In the genomic region with DNA sequence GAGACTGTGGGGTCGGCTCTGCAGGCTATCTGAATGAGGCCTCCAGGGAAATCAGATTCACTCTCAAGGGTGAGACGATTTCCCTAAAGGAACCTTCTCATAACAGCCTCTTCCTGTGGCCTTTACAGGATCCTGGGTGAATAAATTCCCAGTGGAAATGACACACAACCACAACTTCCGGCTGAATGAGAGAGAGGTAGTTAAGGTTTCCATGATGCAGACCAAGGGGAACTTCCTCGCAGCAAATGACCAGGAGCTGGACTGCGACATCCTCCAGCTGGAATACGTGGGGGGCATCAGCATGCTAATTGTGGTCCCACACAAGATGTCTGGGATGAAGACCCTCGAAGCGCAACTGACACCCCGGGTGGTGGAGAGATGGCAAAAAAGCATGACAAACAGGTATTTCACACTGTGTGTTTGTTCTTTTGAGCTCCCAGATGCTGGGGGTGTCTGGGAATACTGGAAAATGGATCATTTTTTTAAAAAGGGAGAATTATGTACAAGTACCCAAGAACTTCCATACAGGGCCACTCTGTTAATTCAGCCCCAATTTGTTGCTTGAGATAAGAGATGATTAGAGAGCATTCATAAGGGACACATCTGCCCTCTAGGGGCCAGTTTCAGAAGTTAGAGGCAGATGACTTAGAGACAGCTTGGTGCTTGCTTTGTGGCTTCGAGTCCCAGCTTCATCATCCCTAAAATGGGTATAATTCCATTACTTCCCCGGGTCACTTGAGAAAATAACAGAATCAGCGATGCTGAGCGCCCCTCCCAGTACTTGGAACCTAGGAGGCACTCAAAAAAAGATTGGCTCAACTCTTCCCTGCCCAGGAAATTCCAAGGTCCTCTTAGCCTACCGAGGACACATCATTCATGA, we compare ENCODE assay signal across 8 cellular contexts. TPM values are rescaled to one million over a fixed set of nuclear protein-coding genes. Genes with fewer than 3 reads are reported as not detected.
DNase-seq lines count a peak whose midpoint lies in the region; ATAC-seq and TF ChIP-seq lines count a peak whose summit lies in the region.

No MANE protein-coding gene starts in this region.

- H3K4me3 ChIP-seq in SJCRH30 = no peak overlapping the region
- no peak overlapping the region for H3K4me3 ChIP-seq in astrocyte of the cerebellum (ENCODE audit: low read depth, low read length)

- H3K9me3 Mint-ChIP-seq in immature natural killer cell = no peaks in the 10 kb centered on the region

- H3K27me3 Mint-ChIP-seq in immature natural killer cell (ENCODE audit: low read depth in 3 of 3) = no peaks in the 10 kb centered on the region

- no peak for ATAC-seq in GM21447 (IDR thresholded peaks at IDR 0.05; ENCODE audit: unreplicated experiment)

- in situ Hi-C loops in astrocyte of the cerebellum (cut with HindIII; ENCODE audit: low sequenced_read_pairs) = no loop called here

- no peaks in the 10 kb centered on the region for H3K9me3 ChIP-seq in SJCRH30 (replicated peaks)

- peaks cover 0 to 27% (median 13%) of the 10 kb centered on the region in 3 donors for H3K36me3 Mint-ChIP-seq in immature natural killer cell

- no peaks in the 10 kb centered on the region for H3K27me3 ChIP-seq in SJCRH30

- H3K27ac Mint-ChIP-seq in immature natural killer cell = peak overlapping the region in 2 of 6 donors; percentile 30 to 31

- DNase-seq in Daoy (ENCODE audit: low read depth) (peak; percentile 74), HT1080 (ENCODE audit: low read depth) (peak; percentile 82), SJCRH30 (peak; percentile 50 to 76), astrocyte of the cerebellum (ENCODE audit: low read depth) (peak; percentile 51), immature natural killer cell (peak; percentile 14 to 38 (median 21)), NCI-H187 treated with DMSO at 0.1 percent for 48 hours (lab: John Stamatoyannopoulos, UW) (no peak)
- DNase-seq in stimulated activated CD4-positive, alpha-beta T cell treated with anti-CD3 and anti-CD28 coated beads, Interleukin-2, amount 100 ng/mL, for 24 hours = peak; percentile 27 to 46

- H3K36me3 ChIP-seq in SJCRH30 = no peaks in the 10 kb centered on the region; the same call in 1 of the 2 replicates

- peaks cover 32% of the 10 kb centered on the region for H3K4me1 ChIP-seq in SJCRH30

- no peak overlapping the region for H3K27ac ChIP-seq in SJCRH30

- no peak overlapping the region for H3K4me3 Mint-ChIP-seq in immature natural killer cell

- H3K4me1 Mint-ChIP-seq in immature natural killer cell = no peaks in the 10 kb centered on the region

- peak; percentile 88 for TF ChIP-seq CTCF in astrocyte of the cerebellum (IDR thresholded peaks at IDR 0.05; ENCODE audit: low read depth, low read length, missing control alignments)

RNA-seq across cellular contexts. Expression of a gene that starts 10.2 kb away (rescaled TPM):
- 0.17 TPM in 1 of 2 replicates, not detected in the other for total RNA-seq in Daoy (2014; rRNA removed; shearing (Covaris generic))
- 0.37 and 0.80 TPM in 2 replicates for total RNA-seq in HT1080 (2014; rRNA removed; shearing (Covaris generic))
- 1.2 and 1.5 TPM in 2 replicates for polyA plus RNA-seq in HT1080 (2015; cell fraction: cytosol; rRNA removed)
- 0.33 and 0.72 TPM in 2 replicates for polyA plus RNA-seq in HT1080 (2015; cell fraction: nucleus; rRNA removed)
- 0.04 TPM in 1 of 2 replicates, not detected in the other for total RNA-seq in SJCRH30 (2014; rRNA removed; shearing (Covaris generic))
- polyA plus RNA-seq in immature natural killer cell = under 1 TPM in 1 of 3 donors, not detected in 2; 0.43 TPM
